ENCODE assay signal across 8 cellular contexts in the genomic region with DNA sequence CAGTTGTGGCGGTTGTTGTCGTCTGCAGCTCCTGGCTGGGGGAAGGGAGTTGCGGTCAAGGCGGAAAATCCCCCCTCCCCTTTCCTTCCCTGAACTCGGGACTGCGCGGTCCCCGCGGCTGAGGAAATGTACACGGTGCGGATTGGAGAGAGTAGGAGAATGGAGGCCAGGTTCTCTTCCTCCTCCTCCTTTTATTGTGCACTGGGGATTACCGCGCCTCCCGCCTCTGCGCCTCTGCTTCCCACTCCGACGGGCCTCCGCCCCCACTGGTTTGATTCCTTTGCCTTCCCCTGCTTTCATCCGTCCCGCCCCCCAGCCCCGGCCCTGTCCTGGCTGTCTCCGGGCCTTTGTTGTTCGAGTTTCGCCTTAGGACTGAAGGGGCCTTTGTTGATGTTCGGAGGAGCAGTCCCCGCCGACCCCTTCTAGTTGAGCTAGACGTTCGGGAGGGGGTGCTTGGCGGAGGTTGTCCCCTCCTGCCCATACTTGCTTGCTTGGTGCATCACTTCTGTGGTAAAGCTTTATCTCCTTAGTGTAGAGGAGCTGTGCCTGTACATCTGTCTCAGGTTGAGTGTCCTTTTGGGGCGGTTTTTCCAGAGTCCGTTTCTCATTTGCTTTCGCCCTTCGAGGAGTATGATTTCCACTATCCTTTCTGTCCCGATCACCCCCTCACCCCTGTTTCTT. TPM values are rescaled to one million over a fixed set of nuclear protein-coding genes. Genes with fewer than 3 reads are reported as not detected.
DNase-seq lines count a peak whose midpoint lies in the region; ATAC-seq and TF ChIP-seq lines count a peak whose summit lies in the region.

No MANE protein-coding gene starts in this region.

- TF ChIP-seq CTCF in SK-N-SH (IDR thresholded peaks at IDR 0.05) (no peak), psoas muscle (IDR thresholded peaks at IDR 0.05) (no peak)

- H3K79me2 ChIP-seq in SK-N-SH (ENCODE audit: insufficient read depth), result peaks cover 78% of the 10 kb centered on the region

- H3K27me3 ChIP-seq in SK-N-SH (ENCODE audit: insufficient read depth) (no peaks in the 10 kb centered on the region), right cardiac atrium (ENCODE audit: control insufficient read depth, insufficient read depth) (no peaks in the 10 kb centered on the region), psoas muscle (ENCODE audit: insufficient read depth in 3 of 3, low read length in 2 of 3) (no peaks in the 10 kb centered on the region)

- H3K4me1 ChIP-seq in SK-N-SH (ENCODE audit: control insufficient read depth in 1 of 2, insufficient read depth in 2 of 2, low read depth in 1 of 2, low read length in 1 of 2), result peaks cover 14 to 19% of the 10 kb centered on the region in 2 experiments
- no peaks in the 10 kb centered on the region for H3K4me1 ChIP-seq in right cardiac atrium (ENCODE audit: control insufficient read depth, insufficient read depth, low read length)
- H3K4me1 ChIP-seq in psoas muscle, result peaks cover 41% of the 10 kb centered on the region

- peak overlapping the region; percentile 95 to 98 for H3K27ac ChIP-seq in SK-N-SH (ENCODE audit: low read depth in 2 of 2, low read length in 1 of 2)
- H3K27ac ChIP-seq in right cardiac atrium (ENCODE audit: low read length), result peak overlapping the region; percentile 98
- H3K27ac ChIP-seq in psoas muscle, result peak overlapping the region; percentile 97

- POLR2A ChIA-PET in SK-N-SH (lab: Yijun Ruan, JAX), result interaction anchor here (0.6 to 1.0 kb wide), 2 partner anchors 1477 to 1513 kb away, joined by 3 to 6 read pairs; a partner anchor contains a TSS

- H3K36me3 ChIP-seq in SK-N-SH (replicated peaks in 1 of 2; ENCODE audit: control insufficient read depth in 1 of 2, insufficient read depth in 2 of 2, low read length in 1 of 2), result peaks cover 0 to 16% of the 10 kb centered on the region in 2 experiments
- H3K36me3 ChIP-seq in psoas muscle (ENCODE audit: insufficient read depth in 1 of 2, low read depth in 1 of 2), result no peaks in the 10 kb centered on the region

- ATAC-seq in activated CD4-positive, CD25-positive, alpha-beta regulatory T cell treated with anti-CD3 and anti-CD28 coated beads, Interleukin-2, amount 50 U/mL, for 24 hours, result peak; percentile 0 to 1
- ATAC-seq in HG03354 (IDR thresholded peaks at IDR 0.05; ENCODE audit: poor library complexity, severe bottlenecking, unreplicated experiment) (peak; percentile 0), right cardiac atrium (peak; percentile 30 to 40), psoas muscle (peak; percentile 3 to 22 (median 14)), GM21526 (IDR thresholded peaks at IDR 0.05; ENCODE audit: low FRiP score, unreplicated experiment) (no peak)

- H3K9me2 ChIP-seq in SK-N-SH, result no peaks in the 10 kb centered on the region

- H3K4me2 ChIP-seq in SK-N-SH, result peak overlapping the region; percentile 74

- no peak for TF ChIP-seq EP300 in SK-N-SH (IDR thresholded peaks at IDR 0.05; ENCODE audit: borderline replicate concordance in 1 of 2, low read depth in 1 of 2, low read length in 1 of 2)

- 2% methylated on average over 33 of the region's 35 CpGs for WGBS in SK-N-SH (ENCODE audit: low lambda C conversion rate)
- 1% methylated on average over 35 of the region's 35 CpGs for WGBS in right cardiac atrium
- 1 to 2% (median 1%) methylated on average over 28 to 35 of the region's 35 CpGs for WGBS in psoas muscle, 3 donors

- peak overlapping the region; percentile 94 for H3K4me3 ChIP-seq in SK-N-SH (ENCODE audit: low read depth in 2 of 2, low read length in 1 of 2)
- peak overlapping the region; percentile 71 for H3K4me3 ChIP-seq in right cardiac atrium (ENCODE audit: low read length)
- peak overlapping the region; percentile 99 for H3K4me3 ChIP-seq in psoas muscle

- CTCF ChIA-PET in SK-N-SH (lab: Yijun Ruan, JAX), result interaction anchor here (0.7 to 1.5 kb wide), 2 partner anchors 219 to 235 kb away, joined by 3 read pairs; a partner anchor contains a TSS

- peaks cover 49% of the 10 kb centered on the region for H4K20me1 ChIP-seq in SK-N-SH (ENCODE audit: insufficient read depth)

- H3K9ac ChIP-seq in SK-N-SH, result peak overlapping the region; percentile 86

- TF ChIP-seq RAD21 in SK-N-SH (IDR thresholded peaks at IDR 0.05; ENCODE audit: low read length), result no peak

- H3F3A ChIP-seq in SK-N-SH (replicated peaks; ENCODE audit: insufficient read depth), result peaks cover 24% of the 10 kb centered on the region

- no peak for DNase-seq in activated CD4-positive, CD25-positive, alpha-beta regulatory T cell treated with anti-CD3 and anti-CD28 coated beads, Interleukin-2, amount 50 U/mL, for 72 hours
- DNase-seq in SK-N-SH (peak; percentile 60), amniotic epithelial cell (ENCODE audit: low read depth) (peak; percentile 28), right cardiac atrium (peak; percentile 56 to 76 (median 72)), psoas muscle (peak; percentile 50 to 60)

- H3K9me3 ChIP-seq in SK-N-SH (no peaks in the 10 kb centered on the region), right cardiac atrium (ENCODE audit: control insufficient read depth, low read length) (no peaks in the 10 kb centered on the region), psoas muscle (no peaks in the 10 kb centered on the region)

- H2AFZ ChIP-seq in SK-N-SH (ENCODE audit: low read depth), result peak overlapping the region; percentile 88; the same call in 1 of the 2 replicates

- intact Hi-C loops in right cardiac atrium (cut with DNase I) (loop anchor here in 1 of 4 donors (10.0 kb wide), 1 partner anchor 79 kb away; no protein-coding TSS in a partner anchor), psoas muscle (cut with DNase I) (loop anchor here in 1 of 2 donors (5.0 kb wide), 2 partner anchors 36 to 61 kb away; no protein-coding TSS in a partner anchor)

TF ChIP-seq in SK-N-SH, 30 proteins besides CTCF, POLR2A, EP300 and RAD21:
- no peak for TF ChIP-seq YY1 (IDR thresholded peaks at IDR 0.05; ENCODE audit: low read depth)
- TF ChIP-seq, protein P1, sequence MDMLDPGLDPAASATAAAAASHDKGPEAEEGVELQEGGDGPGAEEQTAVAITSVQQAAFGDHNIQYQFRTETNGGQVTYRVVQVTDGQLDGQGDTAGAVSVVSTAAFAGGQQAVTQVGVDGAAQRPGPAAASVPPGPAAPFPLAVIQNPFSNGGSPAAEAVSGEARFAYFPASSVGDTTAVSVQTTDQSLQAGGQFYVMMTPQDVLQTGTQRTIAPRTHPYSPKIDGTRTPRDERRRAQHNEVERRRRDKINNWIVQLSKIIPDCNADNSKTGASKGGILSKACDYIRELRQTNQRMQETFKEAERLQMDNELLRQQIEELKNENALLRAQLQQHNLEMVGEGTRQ (IDR thresholded peaks at IDR 0.05; ENCODE audit: borderline replicate concordance, low read depth, low read length), result no peak
- TF ChIP-seq MXI1 (IDR thresholded peaks at IDR 0.05; ENCODE audit: low read depth, low read length), result no peak; the same call in 1 of the 2 replicates
- no peak for TF ChIP-seq TEAD4 (IDR thresholded peaks at IDR 0.05; ENCODE audit: borderline replicate concordance, insufficient read depth)
- no peak for TF ChIP-seq SMC3 (IDR thresholded peaks at IDR 0.05; ENCODE audit: low read depth, low read length)
- no peak for TF ChIP-seq JUND (IDR thresholded peaks at IDR 0.05)
- no peak for TF ChIP-seq GATA2 (CRISPR knock-in tag; IDR thresholded peaks at IDR 0.05)
- TF ChIP-seq, protein P2, sequence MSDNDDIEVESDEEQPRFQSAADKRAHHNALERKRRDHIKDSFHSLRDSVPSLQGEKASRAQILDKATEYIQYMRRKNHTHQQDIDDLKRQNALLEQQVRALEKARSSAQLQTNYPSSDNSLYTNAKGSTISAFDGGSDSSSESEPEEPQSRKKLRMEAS (IDR thresholded peaks at IDR 0.05; ENCODE audit: low read depth), result no peak
- no peak for TF ChIP-seq MEF2A (IDR thresholded peaks at IDR 0.05; ENCODE audit: borderline replicate concordance, low read depth)
- TF ChIP-seq, protein P3, sequence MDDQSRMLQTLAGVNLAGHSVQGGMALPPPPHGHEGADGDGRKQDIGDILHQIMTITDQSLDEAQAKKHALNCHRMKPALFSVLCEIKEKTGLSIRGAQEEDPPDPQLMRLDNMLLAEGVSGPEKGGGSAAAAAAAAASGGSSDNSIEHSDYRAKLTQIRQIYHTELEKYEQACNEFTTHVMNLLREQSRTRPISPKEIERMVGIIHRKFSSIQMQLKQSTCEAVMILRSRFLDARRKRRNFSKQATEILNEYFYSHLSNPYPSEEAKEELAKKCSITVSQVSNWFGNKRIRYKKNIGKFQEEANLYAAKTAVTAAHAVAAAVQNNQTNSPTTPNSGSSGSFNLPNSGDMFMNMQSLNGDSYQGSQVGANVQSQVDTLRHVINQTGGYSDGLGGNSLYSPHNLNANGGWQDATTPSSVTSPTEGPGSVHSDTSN (IDR thresholded peaks at IDR 0.05), result no peak
- no peak for TF ChIP-seq EZH2phosphoT487 (IDR thresholded peaks at IDR 0.05; ENCODE audit: borderline replicate concordance, low read depth)
- no peak for TF ChIP-seq TAF1 (IDR thresholded peaks at IDR 0.05; ENCODE audit: borderline replicate concordance, low read depth, low read length)
- TF ChIP-seq CHD2 (IDR thresholded peaks at IDR 0.05; ENCODE audit: low read length, partially characterized antibody), result no peak
TF ChIP-seq in SK-N-SH: peak in this region for 0.

RNA-seq across cellular contexts. Expression of a gene that starts 0.7 kb away (rescaled TPM):
- 3.2 and 5.0 TPM in 2 replicates for polyA plus RNA-seq in SK-N-SH (2012; rRNA removed)
- polyA plus RNA-seq in SK-N-SH (2012; cell fraction: cytosol; rRNA removed), result 3.0 and 4.2 TPM in 2 replicates
- 7.6 and 23.9 TPM in 2 replicates for polyA plus RNA-seq in SK-N-SH (2012; cell fraction: nucleus; rRNA removed)
- total RNA-seq in right cardiac atrium, result 10 to 100 TPM; 46.7 to 58.3 (median 48.7) TPM
- polyA plus RNA-seq in right cardiac atrium, result 5.8 TPM
- total RNA-seq in psoas muscle, result 10 to 100 TPM; 16.7 to 21.3 (median 17.1) TPM
- polyA plus RNA-seq in psoas muscle, result 1 to 10 TPM; 1.9 to 6.8 (median 2.1) TPM
